ENCODE assay signal across 1 cellular context in genomic region chr20:210809-211502, GRCh38.
TF ChIP-seq lines count a peak whose summit lies in the region.

No MANE protein-coding gene starts in this region.

TF ChIP-seq in GM23338, 12 proteins besides CTCF, POLR2A, EP300 and RAD21:
- TF ChIP-seq JUNB (IDR thresholded peaks at IDR 0.05; ENCODE audit: unreplicated experiment), result no peak
- TF ChIP-seq ZNF114 (CRISPR knock-in tag; IDR thresholded peaks at IDR 0.05), result no peak
- TF ChIP-seq POLR2AphosphoS5 (IDR thresholded peaks at IDR 0.05; ENCODE audit: low read depth), result no peak
- no peak for TF ChIP-seq ZNF331 (CRISPR knock-in tag; IDR thresholded peaks at IDR 0.05; ENCODE audit: low read depth)
- no peak for TF ChIP-seq ETS1 (IDR thresholded peaks at IDR 0.05)
- no peak for TF ChIP-seq EZH2 (IDR thresholded peaks at IDR 0.05; ENCODE audit: low read depth, unreplicated experiment)
- TF ChIP-seq REST (IDR thresholded peaks at IDR 0.05; ENCODE audit: unreplicated experiment), result no peak
- TF ChIP-seq NANOG (IDR thresholded peaks at IDR 0.05; ENCODE audit: borderline replicate concordance), result no peak
- TF ChIP-seq CREB1 (CRISPR knock-in tag; IDR thresholded peaks at IDR 0.05; ENCODE audit: low read depth), result no peak
- TF ChIP-seq EZH2phosphoT487 (IDR thresholded peaks at IDR 0.05; ENCODE audit: unreplicated experiment), result no peak
- no peak for TF ChIP-seq STAT1 (IDR thresholded peaks at IDR 0.05; ENCODE audit: unreplicated experiment)
- no peak for TF ChIP-seq ZNF462 (CRISPR knock-in tag; IDR thresholded peaks at IDR 0.05)
